14 cellular contexts compared by ENCODE assay signal in genomic region chr4:94603170-94603747, GRCh38.
DNase-seq lines count a peak whose midpoint lies in the region; ATAC-seq and TF ChIP-seq lines count a peak whose summit lies in the region.
"Had no signal": no experiment of that assay in that cellular context is flagged by ENCODE, and none has a peak within 500 bp of the region (broad histone marks: within the 10 kb centered on the region; RNA-seq: fewer than 3 reads in every experiment).

No MANE protein-coding gene starts in this region.

- H3K9me3 Mint-ChIP-seq in HFFc6 (no peaks in the 10 kb centered on the region), WTC11 (no peaks in the 10 kb centered on the region)

- CTCF ChIA-PET in WTC11 (lab: Charles Lee), result no interaction called here

- H3K4me1 Mint-ChIP-seq in HFFc6 (ENCODE audit: low read depth), result peaks cover 25% of the 10 kb centered on the region
- H3K4me1 Mint-ChIP-seq in WTC11, result no peaks in the 10 kb centered on the region

- no peak for TF ChIP-seq CTCF in HFFc6 (IDR thresholded peaks at IDR 0.05)
- TF ChIP-seq CTCF in WTC11 (IDR thresholded peaks at IDR 0.05), result no peak

- H3K27ac Mint-ChIP-seq in HFFc6 (no peak overlapping the region), WTC11 (0 out of 2 replicates have a peak overlapping the region, but pooled peaks have one; percentile 3)

- no peak overlapping the region for H3K4me3 Mint-ChIP-seq in HFFc6
- no peak overlapping the region for H3K4me3 Mint-ChIP-seq in WTC11

- peaks cover 1% of the 10 kb centered on the region for H3K27me3 Mint-ChIP-seq in HFFc6 (ENCODE audit: insufficient read depth)
- H3K27me3 Mint-ChIP-seq in WTC11 (ENCODE audit: low read depth), result no peaks in the 10 kb centered on the region

- DNase-seq in HFFc6 (peak; percentile 61), WTC11 (ENCODE audit: low spot score) (no peak), glomerular visceral epithelial cell (ENCODE audit: extremely low spot score) (peak; percentile 34), skeletal muscle cell (ENCODE audit: low read depth) (peak; percentile 49)
- no peak for DNase-seq in stimulated activated CD4-positive, alpha-beta T cell treated with anti-CD3 and anti-CD28 coated beads, Interleukin-4, amount 100 ng/mL, for 24 hours
- no peak for DNase-seq in activated CD4-positive, alpha-beta T cell treated with anti-CD3 and anti-CD28 coated beads, Interleukin-2, amount 50 U/mL, for 4 hours
- DNase-seq: activated naive CD4-positive, alpha-beta T cell treated with Interleukin-2 at 50 U/mL for 16 hours; DMS153; effector CD4-positive, alpha-beta T cell; NCI-H345; thyroid gland had no signal

- ATAC-seq in WTC11 (no peak), HG02759 (IDR thresholded peaks at IDR 0.05; ENCODE audit: unreplicated experiment) (no peak), GM19463 (IDR thresholded peaks at IDR 0.05; ENCODE audit: unreplicated experiment) (no peak)

- POLR2A ChIA-PET in WTC11 (lab: Charles Lee), result no interaction called here

- H3K36me3 Mint-ChIP-seq in HFFc6 (ENCODE audit: low read depth) (peaks cover 14% of the 10 kb centered on the region), WTC11 (no peaks in the 10 kb centered on the region)

- H3K4me3 ChIP-seq in skeletal muscle cell (ENCODE audit: low read depth, low read length), result no peak overlapping the region
- H3K4me3 ChIP-seq: SK-N-MC, thyroid gland had no signal

TF ChIP-seq in WTC11, 78 proteins besides CTCF, POLR2A, EP300 and RAD21:
- TF ChIP-seq ZNF425 (CRISPR knock-in tag; conservative IDR thresholded peaks at IDR 0.05), result no peak
- TF ChIP-seq JAZF1 (CRISPR knock-in tag; IDR thresholded peaks at IDR 0.05), result no peak
- TF ChIP-seq KAT7 (CRISPR knock-in tag; IDR thresholded peaks at IDR 0.05; ENCODE audit: borderline replicate concordance), result no peak
- TF ChIP-seq NFATC4 (CRISPR knock-in tag; IDR thresholded peaks at IDR 0.05), result no peak
- TF ChIP-seq GRHL2 (CRISPR knock-in tag; IDR thresholded peaks at IDR 0.05; ENCODE audit: insufficient replicate concordance, severe bottlenecking), result no peak
- TF ChIP-seq OVOL2 (CRISPR knock-in tag; IDR thresholded peaks at IDR 0.05; ENCODE audit: borderline replicate concordance), result no peak
- no peak for TF ChIP-seq MXD4 (CRISPR knock-in tag; IDR thresholded peaks at IDR 0.05; ENCODE audit: borderline replicate concordance)
- no peak for TF ChIP-seq FOXK1 (CRISPR knock-in tag; IDR thresholded peaks at IDR 0.05)
- TF ChIP-seq E2F1 (CRISPR knock-in tag; IDR thresholded peaks at IDR 0.05), result no peak

Comparison
In these comparisons a context has a peak if more than half of its experiments do, and no peak if none do; other contexts are left out.
1. DNase-seq: peak in HFFc6 (single experiment), glomerular visceral epithelial cell (single experiment) and skeletal muscle cell (single experiment); none in WTC11 (single experiment), stimulated activated CD4-positive, alpha-beta T cell treated with anti-CD3 and anti-CD28 coated beads, Interleukin-4, amount 100 ng/mL, for 24 hours (single experiment) and activated CD4-positive, alpha-beta T cell treated with anti-CD3 and anti-CD28 coated beads, Interleukin-2, amount 50 U/mL, for 4 hours (0 of 2).